8 cellular contexts compared by ENCODE assay signal in genomic region chr5:134527156-134527960, GRCh38. TPM values are rescaled to one million over a fixed set of nuclear protein-coding genes. Genes with fewer than 3 reads are reported as not detected.
A peak's percentile ranks its signal among the peaks of the same experiment; 100 is the strongest.
DNase-seq lines count a peak whose midpoint lies in the region; ATAC-seq and TF ChIP-seq lines count a peak whose summit lies in the region.

No MANE protein-coding gene starts in this region.

- peak; percentile 90 for DNase-seq in D341Med (ENCODE audit: low spot score)
- DNase-seq in IMR-90 = peak; percentile 90
- DNase-seq in Peyer's patch = peak; percentile 71 to 88 (median 87)
- peak; percentile 45 to 57 for DNase-seq in activated T-helper 1 cell treated with anti-CD3 and anti-CD28 coated beads, Interleukin-2, amount 50 U/mL, for 16 hours (ENCODE audit: low read depth in 1 of 2, low spot score in 1 of 2)
- peak; percentile 87 to 94 for DNase-seq in fibroblast of lung (ENCODE audit: low read depth in 2 of 2)
- DNase-seq in naive thymus-derived CD8-positive, alpha-beta T cell = peak; percentile 57 to 85 (median 72)
- DNase-seq in stimulated activated naive CD4-positive, alpha-beta T cell (lab: John Stamatoyannopoulos, UW) = peak; percentile 8 to 69 (median 60)

- H3K27me3 Mint-ChIP-seq in naive thymus-derived CD8-positive, alpha-beta T cell = no peaks in the 10 kb centered on the region

- H4K5ac ChIP-seq in IMR-90 (ENCODE audit: low read depth, low read length) = peak overlapping the region; percentile 75; the same call in 1 of the 2 replicates

- TF ChIP-seq CTCF in IMR-90 (conservative IDR thresholded peaks at IDR 0.05; ENCODE audit: low read depth, low read length) = peak; percentile 86
- peak; percentile 76 to 95 (median 92) for TF ChIP-seq CTCF in Peyer's patch (IDR thresholded peaks at IDR 0.05)
- TF ChIP-seq CTCF in fibroblast of lung (conservative IDR thresholded peaks at IDR 0.05 in 1 of 2, IDR thresholded peaks at IDR 0.05 in 1 of 2; ENCODE audit: low read depth in 1 of 2, low read length in 2 of 2) = peak; percentile 53 to 78

- H3K4ac ChIP-seq in IMR-90 (ENCODE audit: low read depth, low read length) = peak overlapping the region; percentile 98

- peak overlapping the region; percentile 94 for H3K23ac ChIP-seq in IMR-90 (ENCODE audit: low read depth, low read length)

- peak overlapping the region; percentile 78 for H2BK120ac ChIP-seq in IMR-90 (ENCODE audit: low read depth, low read length)

- H3K14ac ChIP-seq in IMR-90 (replicated peaks; ENCODE audit: low read depth, low read length) = peak overlapping the region; percentile 99

- TF ChIP-seq RAD21 in IMR-90 (IDR thresholded peaks at IDR 0.05; ENCODE audit: low read length) = peak; percentile 68

- intact Hi-C loops in IMR-90 (cut with micrococcal nuclease) = loop anchor here (1.0 kb wide), 3 partner anchors 25 to 156 kb away; partner anchors contain the start of gene UBE2B

- H2AK5ac ChIP-seq in IMR-90 (ENCODE audit: low read depth, low read length) = peak overlapping the region; percentile 94; the same call in 1 of the 2 replicates

- peak overlapping the region; percentile 88 for H4K91ac ChIP-seq in IMR-90 (ENCODE audit: insufficient read depth, low read depth, low read length)

- H2AFZ ChIP-seq in IMR-90 (replicated peaks; ENCODE audit: low read length, poor library complexity) = peak overlapping the region; percentile 94
- H2AFZ ChIP-seq in fibroblast of lung (ENCODE audit: low read length) = peak overlapping the region; percentile 15

- peaks cover 28% of the 10 kb centered on the region for H3K9me1 ChIP-seq in IMR-90 (ENCODE audit: insufficient read depth, low read length)

- H2BK5ac ChIP-seq in IMR-90 (ENCODE audit: low read depth, low read length, poor library complexity, severe bottlenecking) = peak overlapping the region; percentile 92

- H3K4me1 Mint-ChIP-seq in naive thymus-derived CD8-positive, alpha-beta T cell = peaks cover 37 to 55% (median 54%) of the 10 kb centered on the region in 4 donors

- H4K8ac ChIP-seq in IMR-90 (ENCODE audit: low read depth in 2 of 2, low read length in 2 of 2) = peak overlapping the region; percentile 46 to 79; a peak in 2 of 4 replicates

- peaks cover 31 to 51% of the 10 kb centered on the region in 2 experiments for H3K79me1 ChIP-seq in IMR-90 (ENCODE audit: low read depth in 1 of 2, low read length in 2 of 2)

- 0% methylated on average over 13 of the region's 57 CpGs; no CpG with 5 or more reads in 1 of the 2 experiments for WGBS in IMR-90 (ENCODE audit: extremely low coverage in 2 of 2, insufficient read length in 1 of 2), 2 experiments

- peak overlapping the region; percentile 89 for H3K9ac ChIP-seq in IMR-90 (ENCODE audit: low read depth, low read length)
- peak overlapping the region; percentile 43 for H3K9ac ChIP-seq in fibroblast of lung (ENCODE audit: insufficient read depth, low read length)

- ATAC-seq in GM21447 (IDR thresholded peaks at IDR 0.05; ENCODE audit: unreplicated experiment) (peak; percentile 41), IMR-90 (ENCODE audit: low read depth) (peak; percentile 73)
- peak; percentile 21 to 28 for ATAC-seq in naive thymus-derived CD8-positive, alpha-beta T cell

- H3K4me3 ChIP-seq in IMR-90 (ENCODE audit: insufficient read depth, low read depth, low read length) = peak overlapping the region; percentile 62
- H3K4me3 ChIP-seq in Peyer's patch = peak overlapping the region; percentile 78 to 98 (median 87)
- H3K4me3 ChIP-seq in fibroblast of lung (replicated peaks in 1 of 4; ENCODE audit: control extremely low read depth in 1 of 4, insufficient read depth in 1 of 4, low read depth in 3 of 4, low read length in 4 of 4) = peak overlapping the region; percentile 51 to 94 (median 74)

- no peaks in the 10 kb centered on the region for H3K27me3 ChIP-seq in IMR-90 (ENCODE audit: control insufficient read depth, insufficient read depth, low read length)
- no peaks in the 10 kb centered on the region for H3K27me3 ChIP-seq in Peyer's patch
- H3K27me3 ChIP-seq in fibroblast of lung (ENCODE audit: control insufficient read depth, insufficient read depth, low read length) = no peaks in the 10 kb centered on the region

- H3K4me2 ChIP-seq in IMR-90 (ENCODE audit: low read depth, low read length) = peak overlapping the region; percentile 91
- H3K4me2 ChIP-seq in fibroblast of lung (ENCODE audit: extremely low read depth, insufficient read depth, low read length) = peak overlapping the region; percentile 91

- no TSS peak for BruUV-seq in IMR-90 (replicated peaks; lab: Mats Ljungman, UMichigan)

- CTCF ChIA-PET in IMR-90 (lab: Yijun Ruan, JAX) = interaction anchor here (0.6 to 1.5 kb wide), 8 partner anchors 19 to 225 kb away, joined by 3 to 5 read pairs (median 4); partner anchors contain the start of gene CDKN2AIPNL

- peak overlapping the region; percentile 93 for H3K27ac ChIP-seq in IMR-90 (ENCODE audit: insufficient read depth, low read length)
- H3K27ac ChIP-seq in Peyer's patch = peak overlapping the region; percentile 93 to 100 (median 97)
- peak overlapping the region; percentile 70 for H3K27ac ChIP-seq in fibroblast of lung (ENCODE audit: insufficient read depth, low read length)

- POLR2A ChIA-PET in IMR-90 (lab: Charles Lee; ENCODE audit: unreplicated experiment) = interaction anchor here (0.5 kb wide), 1 partner anchor 48 kb away, joined by 3 read pairs; no protein-coding TSS in a partner anchor
- POLR2A ChIA-PET in naive thymus-derived CD8-positive, alpha-beta T cell (lab: Charles Lee) = interaction anchor here (0.7 to 7.7 kb wide), 17 partner anchors 9 to 302 kb away, joined by 3 to 137 read pairs (median 11); partner anchors contain the start of genes CDKL3, CDKN2AIPNL, PPP2CA and UBE2B

- H3K36me3 ChIP-seq in IMR-90 (ENCODE audit: control insufficient read depth, insufficient read depth, low read length) (no peaks in the 10 kb centered on the region), Peyer's patch (no peaks in the 10 kb centered on the region), fibroblast of lung (ENCODE audit: control insufficient read depth, insufficient read depth, low read length) (no peaks in the 10 kb centered on the region)

- H3K18ac ChIP-seq in IMR-90 (ENCODE audit: low read depth, low read length) = peak overlapping the region; percentile 74

- H2AK9ac ChIP-seq in IMR-90 (replicated peaks; ENCODE audit: low read depth, low read length, poor library complexity) = peak overlapping the region; percentile 90

- H2BK15ac ChIP-seq in IMR-90 (ENCODE audit: low read depth, low read length) = peak overlapping the region; percentile 55; the same call in 2 of the 3 replicates

- in situ Hi-C loops in IMR-90 (cut with MboI; ENCODE audit: low sequenced_read_pairs) = loop anchor here (10.0 kb wide), 1 partner anchor 113 kb away; the partner anchor contains the start of gene CDKN2AIPNL

- peak overlapping the region; percentile 78 to 100 (median 94) for H3K27ac Mint-ChIP-seq in naive thymus-derived CD8-positive, alpha-beta T cell

- peak overlapping the region; percentile 58; the same call in 1 of the 2 replicates for H2BK20ac ChIP-seq in IMR-90 (ENCODE audit: low read depth, low read length)

- TF ChIP-seq POLR2A in IMR-90 (IDR thresholded peaks at IDR 0.05; ENCODE audit: low read depth, low read length) = peak; percentile 23; the same call in 1 of the 2 replicates
- TF ChIP-seq POLR2A in Peyer's patch (IDR thresholded peaks at IDR 0.05) = peak; percentile 19 to 54

- H3K79me2 ChIP-seq in fibroblast of lung (ENCODE audit: control insufficient read depth, insufficient read depth, low read length) = peaks cover 50% of the 10 kb centered on the region

- dilution Hi-C loops in IMR-90 (cut with HindIII; ENCODE audit: low sequenced_read_pairs, unreplicated experiment) = no loop called here

- peak overlapping the region; percentile 74 for H3K56ac ChIP-seq in IMR-90 (ENCODE audit: extremely low read depth, insufficient read depth, low read length)

- H4K20me1 ChIP-seq in IMR-90 (ENCODE audit: insufficient read depth, low read length) = peaks cover 33% of the 10 kb centered on the region
- no peaks in the 10 kb centered on the region for H4K20me1 ChIP-seq in fibroblast of lung (ENCODE audit: control insufficient read depth, extremely low read depth, insufficient read depth, low read length)

- no peaks in the 10 kb centered on the region for H3K9me3 ChIP-seq in IMR-90 (ENCODE audit: control insufficient read depth, insufficient read depth, low read length)
- no peaks in the 10 kb centered on the region for H3K9me3 ChIP-seq in Peyer's patch
- H3K9me3 ChIP-seq in fibroblast of lung (ENCODE audit: control insufficient read depth, insufficient read depth, low read depth, low read length) = no peaks in the 10 kb centered on the region

- peaks cover 0 to 10% (median 2%) of the 10 kb centered on the region in 3 donors for H3K36me3 Mint-ChIP-seq in naive thymus-derived CD8-positive, alpha-beta T cell

- peak overlapping the region; percentile 90 to 100 (median 94) for H3K4me3 Mint-ChIP-seq in naive thymus-derived CD8-positive, alpha-beta T cell

- H3K4me1 ChIP-seq in IMR-90 (ENCODE audit: control insufficient read depth, insufficient read depth, low read length) (peaks cover 31% of the 10 kb centered on the region), Peyer's patch (peaks cover 8 to 49% (median 29%) of the 10 kb centered on the region in 4 donors), fibroblast of lung (ENCODE audit: control insufficient read depth, extremely low read depth, insufficient read depth, low read length) (peaks cover 24% of the 10 kb centered on the region)

- no peaks in the 10 kb centered on the region for H3K9me3 Mint-ChIP-seq in naive thymus-derived CD8-positive, alpha-beta T cell

TF ChIP-seq in IMR-90, 13 proteins besides CTCF, POLR2A, EP300 and RAD21 (continues in another document):
- TF ChIP-seq MXI1 (IDR thresholded peaks at IDR 0.05; ENCODE audit: borderline replicate concordance, low read depth, low read length) = no peak
- TF ChIP-seq MAFK (IDR thresholded peaks at IDR 0.05; ENCODE audit: low read depth, low read length) = no peak
- TF ChIP-seq RFX5 (IDR thresholded peaks at IDR 0.05; ENCODE audit: low read depth, low read length) = no peak
- no peak for TF ChIP-seq NFE2L2 (IDR thresholded peaks at IDR 0.05; ENCODE audit: low read depth, low read length)

RNA-seq across cellular contexts. Expression of gene JADE2, which starts 1.9 kb away (rescaled TPM):
- total RNA-seq in IMR-90 (2012; rRNA removed) (13.9 and 14.9 TPM in 2 replicates), Peyer's patch (10 to 100 TPM; 51.5 to 77.6 (median 57.4) TPM), fibroblast of lung (23.6 and 45.9 TPM in 2 replicates)
- polyA plus RNA-seq in IMR-90 (2012; rRNA removed) (13.3 and 16.7 TPM in 2 replicates), fibroblast of lung (10.0 and 20.2 TPM in 2 replicates)
- polyA plus RNA-seq in IMR-90 (2012; cell fraction: cytosol; rRNA removed) = 10.0 and 16.8 TPM in 2 replicates
- 19.0 and 26.8 TPM in 2 replicates for polyA plus RNA-seq in IMR-90 (2012; cell fraction: nucleus; rRNA removed; ENCODE audit: low replicate concordance)
- 11.7 and 22.0 TPM in 2 replicates for polyA plus RNA-seq in fibroblast of lung (2012)
- 24.2 and 55.5 TPM in 2 replicates for polyA minus RNA-seq in fibroblast of lung (ENCODE audit: low replicate concordance)
- 100 to 1,000 TPM; 262 TPM for total RNA-seq in naive thymus-derived CD8-positive, alpha-beta T cell
- 10 to 100 TPM; 24.3 to 38.9 (median 24.9) TPM for polyA plus RNA-seq in naive thymus-derived CD8-positive, alpha-beta T cell

Comparison
In these comparisons a context has a peak if more than half of its experiments do, and no peak if none do; other contexts are left out.
1. Peak in every context shown above with its lines: DNase-seq, ATAC-seq, H3K4me3 ChIP-seq and H3K27ac ChIP-seq.